In genomic region chr17:35084987-35085386, GRCh38 we compare ENCODE assay signal across 1 cellular context.
A peak's percentile ranks its signal among the peaks of the same experiment; 100 is the strongest.
TF ChIP-seq lines count a peak whose summit lies in the region.

No MANE protein-coding gene starts in this region.

TF ChIP-seq in K562, 482 proteins besides CTCF, POLR2A, EP300 and RAD21:
- TF ChIP-seq E2F1 (CRISPR knock-in tag; IDR thresholded peaks at IDR 0.05) (no peak), ZFX (CRISPR knock-in tag; IDR thresholded peaks at IDR 0.05) (no peak), NFE2 (IDR thresholded peaks at IDR 0.05; ENCODE audit: low read depth) (peak; percentile 85), DMBX1 (CRISPR knock-in tag; IDR thresholded peaks at IDR 0.05; ENCODE audit: borderline replicate concordance) (no peak), TFAM (CRISPR knock-in tag; conservative IDR thresholded peaks at IDR 0.05) (no peak), CTCFL (IDR thresholded peaks at IDR 0.05; ENCODE audit: borderline replicate concordance, insufficient read depth, low read depth, low read length, poor library complexity, severe bottlenecking) (no peak), ATF3 (IDR thresholded peaks at IDR 0.05) (0 out of 2 replicates have a peak, but pooled peaks have one; percentile 12), ATF3 (CRISPR knock-in tag; conservative IDR thresholded peaks at IDR 0.05) (no peak), FOXP4 (CRISPR knock-in tag; IDR thresholded peaks at IDR 0.05; ENCODE audit: borderline replicate concordance) (no peak), ZNF639 (CRISPR knock-in tag; conservative IDR thresholded peaks at IDR 0.05 in 1 of 2, IDR thresholded peaks at IDR 0.05 in 1 of 2) (no peak), ZNF316 (IDR thresholded peaks at IDR 0.05) (peak; percentile 69), ZNF121 (CRISPR knock-in tag; conservative IDR thresholded peaks at IDR 0.05) (no peak), ARID4B (CRISPR knock-in tag; IDR thresholded peaks at IDR 0.05) (no peak), JUND (IDR thresholded peaks at IDR 0.05; ENCODE audit: borderline replicate concordance, low read depth, low read length) (peak; percentile 19; the same call in 1 of the 2 replicates), JUND (tag; IDR thresholded peaks at IDR 0.05; ENCODE audit: borderline replicate concordance, low read depth, low read length) (no peak), ZNF347 (CRISPR knock-in tag; IDR thresholded peaks at IDR 0.05; ENCODE audit: low read depth) (no peak), ZNF217 (CRISPR knock-in tag; IDR thresholded peaks at IDR 0.05) (no peak), MXD1 (CRISPR knock-in tag; IDR thresholded peaks at IDR 0.05; ENCODE audit: borderline replicate concordance, poor library complexity, severe bottlenecking) (no peak), MEIS2 (IDR thresholded peaks at IDR 0.05; ENCODE audit: partially characterized antibody) (peak; percentile 39), MAFG (tag; conservative IDR thresholded peaks at IDR 0.05) (peak; percentile 57), HMBOX1 (IDR thresholded peaks at IDR 0.05) (peak; percentile 95), ZBTB12 (CRISPR knock-in tag; IDR thresholded peaks at IDR 0.05) (no peak), FOSL1 (tag; conservative IDR thresholded peaks at IDR 0.05) (0 out of 2 replicates have a peak, but pooled peaks have one; percentile 26), MAFF (IDR thresholded peaks at IDR 0.05; ENCODE audit: low read length) (peak; percentile 60), C11orf30 (IDR thresholded peaks at IDR 0.05; ENCODE audit: low read depth) (peak; percentile 68)
